In the genomic region with DNA sequence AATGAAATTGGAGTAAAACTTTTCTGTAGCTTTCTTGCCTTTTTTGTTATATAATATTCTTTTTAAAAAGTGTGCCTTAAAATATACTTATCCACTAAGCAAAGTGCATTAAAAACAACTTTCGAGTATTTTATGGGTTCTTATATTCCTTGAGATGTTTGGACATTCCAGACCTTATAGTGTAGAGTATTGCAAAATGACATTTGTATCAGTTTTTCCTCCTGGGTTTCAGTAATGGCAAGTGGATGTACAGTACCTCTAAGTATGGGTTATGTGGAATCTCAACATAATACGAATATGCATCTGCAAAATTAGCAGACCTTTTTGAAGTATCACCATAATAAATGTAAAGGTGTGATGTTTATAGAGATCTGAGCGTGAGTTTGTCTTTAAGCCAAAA, we compare ENCODE assay signal across 1 cellular context.
TF ChIP-seq lines count a peak whose summit lies in the region.

No MANE protein-coding gene starts in this region.

TF ChIP-seq in H1, 55 proteins besides CTCF, POLR2A, EP300 and RAD21 (continued from another document):
- TF ChIP-seq TAF7 (optimal IDR thresholded peaks at IDR 0.05; ENCODE audit: borderline replicate concordance, low read depth, low read length): no peak
- no peak for TF ChIP-seq TAF1 (IDR thresholded peaks at IDR 0.05; ENCODE audit: low read depth, low read length)
- no peak for TF ChIP-seq RXRA (IDR thresholded peaks at IDR 0.05; ENCODE audit: insufficient read depth, low read depth, low read length)
- TF ChIP-seq TEAD4 (IDR thresholded peaks at IDR 0.05; ENCODE audit: low read depth, low read length): no peak
- no peak for TF ChIP-seq BRCA1 (IDR thresholded peaks at IDR 0.05; ENCODE audit: low read depth, low read length)
- no peak for TF ChIP-seq GABPA (IDR thresholded peaks at IDR 0.05; ENCODE audit: borderline replicate concordance, insufficient read depth, low read length)
- no peak for TF ChIP-seq MAX (IDR thresholded peaks at IDR 0.05)
- TF ChIP-seq RBBP5 (IDR thresholded peaks at IDR 0.05; ENCODE audit: borderline replicate concordance, low read depth, low read length): no peak
- no peak for TF ChIP-seq EZH2 (IDR thresholded peaks at IDR 0.05; ENCODE audit: low read depth, low read length, severe bottlenecking)
- TF ChIP-seq CTBP2 (IDR thresholded peaks at IDR 0.05; ENCODE audit: borderline replicate concordance, insufficient read depth, insufficient read length, low read length): no peak
- no peak for TF ChIP-seq CBX5 (IDR thresholded peaks at IDR 0.05; ENCODE audit: low read depth, low read length)
- no peak for TF ChIP-seq E2F6 (IDR thresholded peaks at IDR 0.05)
- no peak for TF ChIP-seq JUN (IDR thresholded peaks at IDR 0.05; ENCODE audit: low read depth, low read length)
TF ChIP-seq in H1: peak in this region for 0.
